1 cellular context compared by ENCODE assay signal in genomic region chr20:35409542-35409941, GRCh38.
TF ChIP-seq lines count a peak whose summit lies in the region.

No MANE protein-coding gene starts in this region.

TF ChIP-seq in HepG2, 621 proteins besides CTCF, POLR2A, EP300 and RAD21 (continued from another document):
- TF ChIP-seq TIGD3 (CRISPR knock-in tag; IDR thresholded peaks at IDR 0.05; ENCODE audit: borderline replicate concordance) (no peak), MAFF (IDR thresholded peaks at IDR 0.05; ENCODE audit: low read depth, low read length) (peak; percentile 70)
